28 cellular contexts compared by ENCODE assay signal in the genomic region with DNA sequence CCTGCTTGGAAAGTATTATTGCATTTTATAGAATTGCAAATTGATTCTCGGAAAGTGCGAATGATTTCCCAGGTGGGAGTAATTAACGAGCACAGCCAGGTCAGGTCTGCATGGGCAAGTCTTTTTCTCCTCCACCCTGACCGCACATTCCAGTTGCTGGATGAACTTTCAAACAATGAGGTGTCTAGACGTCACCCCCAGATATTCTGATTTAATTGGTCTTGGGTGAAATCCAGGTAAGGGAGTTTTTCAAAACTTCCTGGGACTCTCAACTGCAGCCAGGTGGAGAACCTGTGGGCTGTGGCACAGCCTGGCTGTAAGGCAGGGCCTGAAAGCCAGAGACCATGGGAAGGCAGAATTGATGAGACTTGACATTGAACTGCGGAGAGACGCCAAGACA. TPM values are rescaled to one million over a fixed set of nuclear protein-coding genes. Genes with fewer than 3 reads are reported as not detected.
"Had no signal": no experiment of that assay in that cellular context is flagged by ENCODE, and none has a peak within 500 bp of the region (broad histone marks: within the 10 kb centered on the region; RNA-seq: fewer than 3 reads in every experiment).

No MANE protein-coding gene starts in this region.

- H3K27ac ChIP-seq: ascending aorta, coronary artery, dorsolateral prefrontal cortex, gastroesophageal sphincter, heart right ventricle had no signal

- H3K36me3 Mint-ChIP-seq: activated CD4-positive, alpha-beta memory T cell treated with anti-CD3 and anti-CD28 coated beads for 36 hours; activated CD8-positive, alpha-beta memory T cell treated with anti-CD3 and anti-CD28 coated beads, Interleukin-2, amount 10 ng/mL, durations not matched to agents 7 days and 5 days; activated naive CD4-positive, alpha-beta T cell treated with anti-CD3 and anti-CD28 coated beads, Interleukin-2, amount 10 ng/mL, durations not matched to agents 7 days and 5 days; activated naive CD4-positive, alpha-beta T cell treated with anti-CD3 and anti-CD28 coated beads, Interleukin-2, amount 50 U/mL, for 72 hours; activated naive CD8-positive, alpha-beta T cell treated with anti-CD3 and anti-CD28 coated beads, Interleukin-2, amount 10 ng/mL, durations not matched to agents 7 days and 5 days; brain had no signal

- H3K9me3 Mint-ChIP-seq: activated CD4-positive, alpha-beta memory T cell treated with anti-CD3 and anti-CD28 coated beads for 36 hours; activated naive CD4-positive, alpha-beta T cell treated with anti-CD3 and anti-CD28 coated beads, Interleukin-2, amount 10 ng/mL, durations not matched to agents 7 days and 5 days; activated naive CD4-positive, alpha-beta T cell treated with anti-CD3 and anti-CD28 coated beads, Interleukin-2, amount 50 U/mL, for 72 hours; activated naive CD8-positive, alpha-beta T cell treated with anti-CD3 and anti-CD28 coated beads, Interleukin-2, amount 10 ng/mL, durations not matched to agents 7 days and 5 days; activated T-helper 1 cell treated with anti-CD3 and anti-CD28 coated beads, Interleukin-12 subunit alpha, Interleukin-12 subunit beta, Interleukin-2, Interleukin-4 antibody, amounts not matched to agents 30 ng/mL and 10 ng/mL and 1 ng/mL, durations not matched to agents 14 hours and 24 hours and 36 hours; activated T-helper 2 cell treated with anti-CD3 and anti-CD28 coated beads, Interferon-gamma antibody, Interleukin-2, Interleukin-4, amounts not matched to agents 10 μg/mL and 5 μg/mL and 100 μg/mL, durations not matched to agents 14 hours and 24 hours and 36 hours; central memory CD8-positive, alpha-beta T cell; dendritic cell treated with granulocyte-macrophage colony-stimulating factor and Interleukin-4, amounts not matched to agents 40 ng/mL and 50 ng/mL, for 4 days had no signal

- DNase-seq: activated CD4-positive, alpha-beta memory T cell treated with anti-CD3 and anti-CD28 coated beads for 36 hours; activated CD4-positive, alpha-beta T cell treated with anti-CD3 and anti-CD28 coated beads for 36 hours; activated CD4-positive, alpha-beta T cell treated with anti-CD3 and anti-CD28 coated beads, Interleukin-2, amount 10 ng/mL, durations not matched to agents 24 days and 14 days; activated CD4-positive, CD25-positive, alpha-beta regulatory T cell; activated CD4-positive, CD25-positive, alpha-beta regulatory T cell treated with anti-CD3 and anti-CD28 coated beads, Interleukin-2, amount 50 U/mL, for 72 hours; activated CD8-positive, alpha-beta memory T cell treated with anti-CD3 and anti-CD28 coated beads, Interleukin-2, amount 10 ng/mL, durations not matched to agents 7 days and 5 days; activated CD8-positive, alpha-beta memory T cell treated with anti-CD3 and anti-CD28 coated beads, Interleukin-2, amount 50 U/mL, for 4 hours; activated CD8-positive, alpha-beta T cell treated with anti-CD3 and anti-CD28 coated beads, Interleukin-2, amount 10 ng/mL, durations not matched to agents 7 days and 5 days; activated effector memory CD4-positive, alpha-beta T cell treated with anti-CD3 and anti-CD28 coated beads, Interleukin-2, amount 50 U/mL, for 16 hours; activated naive CD4-positive, alpha-beta T cell; activated naive CD4-positive, alpha-beta T cell treated with anti-CD3 and anti-CD28 coated beads, Interleukin-2, amount 10 ng/mL, durations not matched to agents 7 days and 5 days; activated naive CD8-positive, alpha-beta T cell treated with anti-CD3 and anti-CD28 coated beads, Interleukin-2, amount 10 ng/mL, durations not matched to agents 7 days and 5 days; activated T-cell treated with anti-CD3 and anti-CD28 coated beads, Interleukin-2, amount 50 U/mL, for 1 hour; activated T-cell treated with anti-CD3 and anti-CD28 coated beads, Interleukin-2, amount 50 U/mL, for 48 hours; dorsolateral prefrontal cortex; effector memory CD4-positive, alpha-beta T cell; foreskin melanocyte; heart right ventricle; T-helper 2 cell had no signal

- H3K27ac Mint-ChIP-seq: activated CD4-positive, alpha-beta memory T cell treated with anti-CD3 and anti-CD28 coated beads for 36 hours; activated CD4-positive, alpha-beta T cell treated with anti-CD3 and anti-CD28 coated beads for 36 hours; activated CD4-positive, alpha-beta T cell treated with anti-CD3 and anti-CD28 coated beads, Interleukin-2, amount 10 ng/mL, durations not matched to agents 24 days and 14 days; activated CD8-positive, alpha-beta memory T cell treated with anti-CD3 and anti-CD28 coated beads, Interleukin-2, amount 10 ng/mL, durations not matched to agents 7 days and 5 days; activated CD8-positive, alpha-beta T cell treated with anti-CD3 and anti-CD28 coated beads, Interleukin-2, amount 10 ng/mL, durations not matched to agents 7 days and 5 days; activated naive CD4-positive, alpha-beta T cell treated with anti-CD3 and anti-CD28 coated beads, Interleukin-2, amount 10 ng/mL, durations not matched to agents 7 days and 5 days; activated naive CD4-positive, alpha-beta T cell treated with anti-CD3 and anti-CD28 coated beads, Interleukin-2, amount 50 U/mL, for 72 hours; activated naive CD8-positive, alpha-beta T cell treated with anti-CD3 and anti-CD28 coated beads, Interleukin-2, amount 10 ng/mL, durations not matched to agents 7 days and 5 days; activated T-helper 1 cell treated with anti-CD3 and anti-CD28 coated beads, Interleukin-12 subunit alpha, Interleukin-12 subunit beta, Interleukin-2, Interleukin-4 antibody, amounts not matched to agents 30 ng/mL and 10 ng/mL and 1 ng/mL, durations not matched to agents 14 hours and 24 hours and 36 hours; activated T-helper 2 cell treated with anti-CD3 and anti-CD28 coated beads, Interferon-gamma antibody, Interleukin-2, Interleukin-4, amounts not matched to agents 10 μg/mL and 5 μg/mL and 100 μg/mL, durations not matched to agents 14 hours and 24 hours and 36 hours; brain; dendritic cell treated with granulocyte-macrophage colony-stimulating factor and Interleukin-4, amounts not matched to agents 40 ng/mL and 50 ng/mL, for 4 days had no signal

- H3K36me3 ChIP-seq: ascending aorta, gastroesophageal sphincter, heart right ventricle had no signal

- H3K4me1 ChIP-seq: ascending aorta, gastroesophageal sphincter, heart right ventricle had no signal

- H3K27me3 ChIP-seq: ascending aorta, gastroesophageal sphincter, heart right ventricle had no signal

- ATAC-seq: activated CD4-positive, alpha-beta T cell treated with anti-CD3 and anti-CD28 coated beads for 36 hours; activated CD8-positive, alpha-beta memory T cell treated with anti-CD3 and anti-CD28 coated beads, Interleukin-2, amount 10 ng/mL, durations not matched to agents 7 days and 5 days; activated CD8-positive, alpha-beta T cell treated with anti-CD3 and anti-CD28 coated beads, Interleukin-2, amount 10 ng/mL, durations not matched to agents 7 days and 5 days; activated naive CD4-positive, alpha-beta T cell treated with anti-CD3 and anti-CD28 coated beads, Interleukin-2, amount 50 U/mL, for 72 hours; gastroesophageal sphincter; heart right ventricle had no signal

- H3K4me3 ChIP-seq: ascending aorta, coronary artery, dorsolateral prefrontal cortex, gastroesophageal sphincter, heart right ventricle had no signal

- H3K4me3 Mint-ChIP-seq: activated CD4-positive, alpha-beta memory T cell treated with anti-CD3 and anti-CD28 coated beads for 36 hours; activated CD4-positive, alpha-beta T cell treated with anti-CD3 and anti-CD28 coated beads for 36 hours; activated CD4-positive, alpha-beta T cell treated with anti-CD3 and anti-CD28 coated beads, Interleukin-2, amount 10 ng/mL, durations not matched to agents 24 days and 14 days; activated CD8-positive, alpha-beta memory T cell treated with anti-CD3 and anti-CD28 coated beads, Interleukin-2, amount 10 ng/mL, durations not matched to agents 7 days and 5 days; activated CD8-positive, alpha-beta T cell treated with anti-CD3 and anti-CD28 coated beads, Interleukin-2, amount 10 ng/mL, durations not matched to agents 7 days and 5 days; activated naive CD4-positive, alpha-beta T cell treated with anti-CD3 and anti-CD28 coated beads, Interleukin-2, amount 10 ng/mL, durations not matched to agents 7 days and 5 days; activated naive CD8-positive, alpha-beta T cell treated with anti-CD3 and anti-CD28 coated beads, Interleukin-2, amount 10 ng/mL, durations not matched to agents 7 days and 5 days; activated T-helper 1 cell treated with anti-CD3 and anti-CD28 coated beads, Interleukin-12 subunit alpha, Interleukin-12 subunit beta, Interleukin-2, Interleukin-4 antibody, amounts not matched to agents 30 ng/mL and 10 ng/mL and 1 ng/mL, durations not matched to agents 14 hours and 24 hours and 36 hours; brain; central memory CD8-positive, alpha-beta T cell; dendritic cell treated with granulocyte-macrophage colony-stimulating factor and Interleukin-4, amounts not matched to agents 40 ng/mL and 50 ng/mL, for 4 days had no signal

- H3K9me3 ChIP-seq: ascending aorta, gastroesophageal sphincter, heart right ventricle had no signal

- H3K4me1 Mint-ChIP-seq: activated CD4-positive, alpha-beta T cell treated with anti-CD3 and anti-CD28 coated beads for 36 hours; activated CD4-positive, alpha-beta T cell treated with anti-CD3 and anti-CD28 coated beads, Interleukin-2, amount 10 ng/mL, durations not matched to agents 24 days and 14 days; activated CD8-positive, alpha-beta memory T cell treated with anti-CD3 and anti-CD28 coated beads, Interleukin-2, amount 10 ng/mL, durations not matched to agents 7 days and 5 days; activated naive CD4-positive, alpha-beta T cell treated with anti-CD3 and anti-CD28 coated beads, Interleukin-2, amount 10 ng/mL, durations not matched to agents 7 days and 5 days; activated naive CD8-positive, alpha-beta T cell treated with anti-CD3 and anti-CD28 coated beads, Interleukin-2, amount 10 ng/mL, durations not matched to agents 7 days and 5 days; brain; central memory CD8-positive, alpha-beta T cell had no signal

RNA-seq across cellular contexts. Expression of a gene that starts 15.9 kb away (rescaled TPM):
- total RNA-seq: activated CD8-positive, alpha-beta T cell treated with anti-CD3 and anti-CD28 coated beads, Interleukin-2, amount 10 ng/mL, durations not matched to agents 7 days and 5 days had no signal
